8 cellular contexts compared by ENCODE assay signal in genomic region chr10:56360967-56361841, GRCh38. TPM values are rescaled to one million over a fixed set of nuclear protein-coding genes. Genes with fewer than 3 reads are reported as not detected.
DNase-seq lines count a peak whose midpoint lies in the region; TF ChIP-seq lines count a peak whose summit lies in the region.

Gene ZWINT (minus strand): TSS chr10:56361259. CDS start chr10:56361236, 23 bp downstream.

- peak within 1 kb of the TSS; percentile 98 for H3K27ac Mint-ChIP-seq in nephron progenitor cell
- H3K27ac Mint-ChIP-seq in stimulated activated naive CD8-positive, alpha-beta T cell treated with anti-CD3 and anti-CD28 coated beads, Interleukin-15, Interleukin-2, amounts not matched to agents 100 ng/mL and 50 ng/mL, for 24 hours = peak within 1 kb of the TSS; percentile 94

- in situ Hi-C loops in G401 (cut with HindIII; ENCODE audit: low sequenced_read_pairs) (no loop called here), HAP-1 (cut with MboI; ENCODE audit: low sequenced_read_pairs) (no loop called here)

- H3K4me3 Mint-ChIP-seq in nephron progenitor cell = peak within 1 kb of the TSS; percentile 96
- H3K4me3 Mint-ChIP-seq in stimulated activated naive CD8-positive, alpha-beta T cell treated with anti-CD3 and anti-CD28 coated beads, Interleukin-15, Interleukin-2, amounts not matched to agents 100 ng/mL and 50 ng/mL, for 24 hours = peak within 1 kb of the TSS; percentile 98

- H3K36me3 ChIP-seq in HAP-1 (replicated peaks) (peaks cover 35% of the 10 kb centered on the region), MG63 (peaks cover 19% of the 10 kb centered on the region)

- H3K9me3 ChIP-seq in HAP-1 (no peaks in the 10 kb centered on the region), MG63 (no peaks in the 10 kb centered on the region; the same call in 1 of the 2 replicates)

- no peaks in the 10 kb centered on the region for H3K27me3 Mint-ChIP-seq in nephron progenitor cell (ENCODE audit: low read depth, poor library complexity)
- no peaks in the 10 kb centered on the region for H3K27me3 Mint-ChIP-seq in stimulated activated naive CD8-positive, alpha-beta T cell treated with anti-CD3 and anti-CD28 coated beads, Interleukin-15, Interleukin-2, amounts not matched to agents 100 ng/mL and 50 ng/mL, for 24 hours

- no peaks in the 10 kb centered on the region for H3K9me3 Mint-ChIP-seq in nephron progenitor cell
- no peaks in the 10 kb centered on the region for H3K9me3 Mint-ChIP-seq in stimulated activated naive CD8-positive, alpha-beta T cell treated with anti-CD3 and anti-CD28 coated beads, Interleukin-15, Interleukin-2, amounts not matched to agents 100 ng/mL and 50 ng/mL, for 24 hours

- TF ChIP-seq CTCF in nephron progenitor cell (IDR thresholded peaks at IDR 0.05) = no peak

- H3K4me3 ChIP-seq in HAP-1 (peak within 1 kb of the TSS; percentile 71), MG63 (peak within 1 kb of the TSS; percentile 85)

- peaks cover 51% of the 10 kb centered on the region for H3K36me3 Mint-ChIP-seq in nephron progenitor cell (ENCODE audit: low read depth)
- H3K36me3 Mint-ChIP-seq in stimulated activated naive CD8-positive, alpha-beta T cell treated with anti-CD3 and anti-CD28 coated beads, Interleukin-15, Interleukin-2, amounts not matched to agents 100 ng/mL and 50 ng/mL, for 24 hours (ENCODE audit: low read depth) = peaks cover 43% of the 10 kb centered on the region

- peaks cover 36% of the 10 kb centered on the region for H3K4me1 Mint-ChIP-seq in nephron progenitor cell
- H3K4me1 Mint-ChIP-seq in stimulated activated naive CD8-positive, alpha-beta T cell treated with anti-CD3 and anti-CD28 coated beads, Interleukin-15, Interleukin-2, amounts not matched to agents 100 ng/mL and 50 ng/mL, for 24 hours (ENCODE audit: low read depth) = peaks cover 41% of the 10 kb centered on the region

- DNase-seq in G401 (ENCODE audit: low spot score) = peak; percentile 93
- DNase-seq in HAP-1 (ENCODE audit: low spot score in 2 of 2) = peak; percentile 96 to 97
- peak; percentile 95 for DNase-seq in MG63
- peak; percentile 85 for DNase-seq in SHP77 treated with DMSO at 0.1 percent for 48 hours (lab: John Stamatoyannopoulos, UW)
- peak; percentile 90 for DNase-seq in activated effector memory CD4-positive, alpha-beta T cell treated with Interleukin-2 at 50 U/mL for 16 hours
- peak; percentile 94 for DNase-seq in fibroblast of the conjunctiva (ENCODE audit: low read depth)
- peak; percentile 94 for DNase-seq in nephron progenitor cell

- no peaks in the 10 kb centered on the region for H3K4me1 ChIP-seq in HAP-1

- H3K27me3 ChIP-seq in HAP-1 (ENCODE audit: low read depth) (no peaks in the 10 kb centered on the region), MG63 (no peaks in the 10 kb centered on the region)

RNA-seq across cellular contexts. Expression of gene ZWINT, which starts in this region (rescaled TPM):
- 92.9 and 98.6 TPM in 2 replicates for total RNA-seq in G401 (2014; rRNA removed; shearing (Covaris generic))
- total RNA-seq in MG63 (2014; rRNA removed; shearing (Covaris generic); ENCODE audit: low replicate concordance) = 48.0 and 78.9 TPM in 2 replicates

Comparison
In these comparisons a context has a peak if more than half of its experiments do, and no peak if none do; other contexts are left out.
1. Peak in every context shown above with its lines: DNase-seq and H3K4me3 ChIP-seq.